In genomic region chr3:122382888-122383666, GRCh38 we compare ENCODE assay signal across 1 cellular context.
TF ChIP-seq lines count a peak whose summit lies in the region.

Gene MIX23 (minus strand): TSS chr3:122383231. CDS start chr3:122383224, 7 bp downstream.

TF ChIP-seq in SK-N-SH, 30 proteins besides CTCF, POLR2A, EP300 and RAD21 (continued from another document):
- TF ChIP-seq PBX3 (IDR thresholded peaks at IDR 0.05) = no peak; the same call in 1 of the 2 replicates
- peak; percentile 10; the same call in 1 of the 2 replicates for TF ChIP-seq FOXJ3 (CRISPR knock-in tag; IDR thresholded peaks at IDR 0.05)
- TF ChIP-seq TEAD4 (IDR thresholded peaks at IDR 0.05; ENCODE audit: borderline replicate concordance, insufficient read depth) = no peak
- peak; percentile 87 for TF ChIP-seq TAF1 (IDR thresholded peaks at IDR 0.05; ENCODE audit: borderline replicate concordance, low read depth, low read length)
- no peak for TF ChIP-seq EZH2phosphoT487 (IDR thresholded peaks at IDR 0.05; ENCODE audit: borderline replicate concordance, low read depth)
- no peak for TF ChIP-seq GATA2 (CRISPR knock-in tag; IDR thresholded peaks at IDR 0.05)
- no peak for TF ChIP-seq SMC3 (IDR thresholded peaks at IDR 0.05; ENCODE audit: low read depth, low read length)
- TF ChIP-seq GABPA (IDR thresholded peaks at IDR 0.05; ENCODE audit: low read depth) = no peak
- peak; percentile 78; the same call in 1 of the 2 replicates for TF ChIP-seq POLR2AphosphoS5 (IDR thresholded peaks at IDR 0.05; ENCODE audit: low read depth, low read length)
- TF ChIP-seq SIN3A (IDR thresholded peaks at IDR 0.05; ENCODE audit: borderline replicate concordance, low read depth, low read length) = peak; percentile 15; the same call in 1 of the 2 replicates
- TF ChIP-seq CHD2 (IDR thresholded peaks at IDR 0.05; ENCODE audit: low read length, partially characterized antibody) = peak; percentile 48
- 0 out of 2 replicates have a peak, but pooled peaks have one; percentile 18 for TF ChIP-seq TCF12 (IDR thresholded peaks at IDR 0.05)
- peak; percentile 17; the same call in 1 of the 2 replicates for TF ChIP-seq REST (IDR thresholded peaks at IDR 0.05; ENCODE audit: low read depth, low read length)
- 0 out of 2 replicates have a peak, but pooled peaks have one; percentile 23 for TF ChIP-seq NFIC (IDR thresholded peaks at IDR 0.05; ENCODE audit: borderline replicate concordance)
- no peak for TF ChIP-seq USF2 (IDR thresholded peaks at IDR 0.05; ENCODE audit: borderline replicate concordance, low read depth, low read length)
- TF ChIP-seq MEF2A (IDR thresholded peaks at IDR 0.05; ENCODE audit: borderline replicate concordance, low read depth) = no peak
- no peak for TF ChIP-seq JUND (IDR thresholded peaks at IDR 0.05)
- no peak for TF ChIP-seq ZBTB33 (IDR thresholded peaks at IDR 0.05; ENCODE audit: borderline replicate concordance, low read depth)
- no peak for TF ChIP-seq FOSL2 (IDR thresholded peaks at IDR 0.05; ENCODE audit: borderline replicate concordance, low read depth)
